In the genomic region with DNA sequence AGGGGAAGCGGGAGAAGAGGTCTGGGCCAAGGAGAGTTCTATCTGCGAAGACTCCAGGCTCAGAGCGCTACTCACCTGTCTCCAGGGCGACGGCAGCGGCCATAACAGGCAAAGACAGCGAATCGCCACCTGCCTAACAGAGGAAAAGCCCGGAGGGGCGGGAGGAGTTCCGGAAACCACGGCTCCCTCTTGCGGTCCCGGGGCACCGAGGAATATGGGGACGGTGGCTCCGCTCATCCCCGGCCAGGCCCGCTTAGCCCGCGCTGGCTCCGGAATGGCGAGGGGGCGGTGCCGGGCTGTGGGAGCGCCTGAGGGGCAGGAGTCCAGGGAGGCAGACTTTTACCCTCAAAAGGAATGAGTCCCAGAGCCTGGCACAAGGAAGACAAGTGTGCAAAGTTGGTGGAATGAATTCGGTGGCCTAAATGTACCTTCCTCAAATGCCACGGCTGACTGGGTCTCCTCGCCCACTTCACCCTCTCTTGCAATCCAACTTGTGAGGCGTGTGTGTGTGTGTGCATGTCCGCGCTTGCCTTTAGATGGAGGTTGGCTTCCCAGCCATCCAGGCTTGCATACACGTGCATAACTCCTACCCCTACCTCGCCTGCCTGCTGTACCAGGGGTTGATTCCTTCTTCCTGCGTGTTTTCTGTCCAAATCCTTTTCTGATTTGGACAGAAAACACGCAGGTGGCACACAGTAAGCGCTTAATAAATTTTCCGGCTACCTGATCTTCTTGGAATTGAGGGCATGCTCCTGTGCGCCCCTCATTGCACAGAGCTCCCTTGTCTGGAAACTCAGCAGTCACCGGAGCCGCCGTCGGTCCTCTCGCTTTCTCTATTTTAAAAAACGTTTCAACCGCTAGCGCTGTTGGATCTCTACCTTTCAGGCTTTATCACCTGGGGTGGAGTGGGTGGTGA, we compare ENCODE assay signal across 9 cellular contexts. TPM values are rescaled to one million over a fixed set of nuclear protein-coding genes. Genes with fewer than 3 reads are reported as not detected.
DNase-seq lines count a peak whose midpoint lies in the region; ATAC-seq, FAIRE-seq and TF ChIP-seq lines count a peak whose summit lies in the region.
"Had no signal": no experiment of that assay in that cellular context is flagged by ENCODE, and none has a peak within 500 bp of the region (broad histone marks: within the 10 kb centered on the region; RNA-seq: fewer than 3 reads in every experiment).

No MANE protein-coding gene starts in this region.

- H3K79me2 ChIP-seq in H9 (ENCODE audit: insufficient read depth, low read length): no peaks in the 10 kb centered on the region; the same call in 1 of the 2 replicates
- H3K79me2 ChIP-seq in endothelial cell of umbilical vein (ENCODE audit: control insufficient read depth, insufficient read depth, low read length): peaks cover 10% of the 10 kb centered on the region

- no peak overlapping the region for H2AFZ ChIP-seq in H9 (ENCODE audit: low read length)
- H2AFZ ChIP-seq in endothelial cell of umbilical vein (ENCODE audit: low read depth, low read length): no peak overlapping the region

- H3K36me3 ChIP-seq in endothelial cell of umbilical vein (ENCODE audit: control insufficient read depth in 2 of 2, extremely low read depth in 1 of 2, insufficient read depth in 2 of 2, low read length in 2 of 2) (no peaks in the 10 kb centered on the region), Caco-2 (ENCODE audit: control insufficient read depth, insufficient read depth, low read length) (no peaks in the 10 kb centered on the region), HAP-1 (replicated peaks) (no peaks in the 10 kb centered on the region)

- no peak for FAIRE-seq in endothelial cell of umbilical vein (lab: Jason Lieb, UNC)

- CTCF ChIA-PET in endothelial cell of umbilical vein (lab: Charles Lee) (no interaction called here), Caco-2 (lab: Charles Lee) (no interaction called here)

- no peak overlapping the region for H2BK15ac ChIP-seq in H9 (ENCODE audit: low read depth, low read length)

- TF ChIP-seq CTCF in H9 (conservative IDR thresholded peaks at IDR 0.05) (no peak), endothelial cell of umbilical vein (IDR thresholded peaks at IDR 0.05; ENCODE audit: extremely low read depth in 1 of 2, insufficient read depth in 1 of 2, low read depth in 1 of 2, low read length in 2 of 2) (no peak), osteocyte (IDR thresholded peaks at IDR 0.05) (no peak), Caco-2 (IDR thresholded peaks at IDR 0.05; ENCODE audit: insufficient read depth in 1 of 2, low read depth in 1 of 2, low read length in 1 of 2, severe bottlenecking in 1 of 2, unreplicated experiment in 1 of 2) (no peak)

- H3K27me3 ChIP-seq in H9 (ENCODE audit: insufficient read depth, low read length) (peaks cover 16% of the 10 kb centered on the region; the same call in 1 of the 2 replicates), endothelial cell of umbilical vein (ENCODE audit: control insufficient read depth in 2 of 2, insufficient read depth in 2 of 2, low read length in 2 of 2) (peaks cover 39 to 49% of the 10 kb centered on the region in 2 experiments), Caco-2 (replicated peaks; ENCODE audit: control insufficient read depth, insufficient read depth, low read length) (no peaks in the 10 kb centered on the region), HAP-1 (ENCODE audit: low read depth) (peaks cover 4% of the 10 kb centered on the region; the same call in 1 of the 2 replicates)

- no peak overlapping the region for H3T11ph ChIP-seq in H9 (ENCODE audit: low read length)

- no peak overlapping the region for H4K91ac ChIP-seq in H9 (ENCODE audit: insufficient read length, low read depth, low read length)

- no peak overlapping the region for H2BK120ac ChIP-seq in H9 (ENCODE audit: low read depth, low read length, poor library complexity, severe bottlenecking)

- H3K36me3 Mint-ChIP-seq in H9 (ENCODE audit: insufficient read depth in 1 of 3, low read depth in 3 of 3): peaks cover 1 to 2% (median 1%) of the 10 kb centered on the region in 3 experiments; a peak in 4 of 7 replicates
- peaks cover 8% of the 10 kb centered on the region for H3K36me3 Mint-ChIP-seq in osteocyte (ENCODE audit: unreplicated experiment)
- H3K36me3 Mint-ChIP-seq in Caco-2 (ENCODE audit: insufficient read depth, unreplicated experiment): peaks cover 8% of the 10 kb centered on the region

- dilution Hi-C loops in endothelial cell of umbilical vein (cut with MboI; ENCODE audit: extremely low pct_ligation_motif_present, low sequenced_read_pairs): no loop called here

- H3K4ac ChIP-seq in H9 (ENCODE audit: low read depth, low read length): no peak overlapping the region

- DNase-seq in H9 (peak; percentile 84), NCI-H526 (lab: John Stamatoyannopoulos, UW) (peak; percentile 54 to 86), endothelial cell of umbilical vein (ENCODE audit: low read depth, low spot score) (no peak), osteocyte (ENCODE audit: extremely low spot score, unreplicated experiment) (peak; percentile 73), Caco-2 (no peak), HAP-1 (ENCODE audit: low spot score in 2 of 2) (no peak)

- H3K9me3 Mint-ChIP-seq in H9 (no peaks in the 10 kb centered on the region; a peak in 2 of 5 replicates), osteocyte (ENCODE audit: unreplicated experiment) (peaks cover 4% of the 10 kb centered on the region), Caco-2 (ENCODE audit: unreplicated experiment) (no peaks in the 10 kb centered on the region)

- no TSS peak for BruUV-seq in endothelial cell of umbilical vein (replicated peaks; lab: Mats Ljungman, UMichigan)
- no TSS peak for BruUV-seq in Caco-2 (replicated peaks; lab: Mats Ljungman, UMichigan)

- no peaks in the 10 kb centered on the region for H3K9me1 ChIP-seq in endothelial cell of umbilical vein (replicated peaks; ENCODE audit: control insufficient read depth, extremely low read depth, insufficient read depth, low read length)

- H3K4me3 Mint-ChIP-seq in H9 (peak overlapping the region; percentile 69 to 83), osteocyte (ENCODE audit: unreplicated experiment) (peak overlapping the region; percentile 57), Caco-2 (ENCODE audit: unreplicated experiment) (no peak overlapping the region)

- intact Hi-C loops in endothelial cell of umbilical vein (cut with micrococcal nuclease) (loop anchor here (5.0 kb wide), 1 partner anchor 357 kb away; the partner anchor contains the start of gene RNASEK), Caco-2 (cut with micrococcal nuclease; ENCODE audit: unreplicated experiment) (no loop called here)

- no peak overlapping the region for H2BK12ac ChIP-seq in H9 (ENCODE audit: insufficient read length, low read depth, low read length)

- no peaks in the 10 kb centered on the region for H3K79me1 ChIP-seq in H9 (ENCODE audit: insufficient read depth, low read depth, low read length, poor library complexity, severe bottlenecking)

- H3K9ac ChIP-seq in H9 (ENCODE audit: extremely low read depth, insufficient read length, low read length) (no peak overlapping the region), endothelial cell of umbilical vein (replicated peaks; ENCODE audit: extremely low read depth, insufficient read depth, low read length) (no peak overlapping the region)

- POLR2A ChIA-PET in endothelial cell of umbilical vein (lab: Charles Lee) (no interaction called here), Caco-2 (lab: Charles Lee) (no interaction called here)

- H4K20me1 ChIP-seq in H9 (ENCODE audit: control insufficient read depth, insufficient read depth, insufficient read length) (no peaks in the 10 kb centered on the region), endothelial cell of umbilical vein (replicated peaks; ENCODE audit: control insufficient read depth, extremely low read depth, insufficient read depth, low read length) (no peaks in the 10 kb centered on the region)

- no peak overlapping the region for H4K8ac ChIP-seq in H9 (replicated peaks; ENCODE audit: insufficient read length, low read depth, low read length)

- TF ChIP-seq POLR2A in endothelial cell of umbilical vein (IDR thresholded peaks at IDR 0.05; ENCODE audit: low read depth, low read length): no peak

- peaks cover 72% of the 10 kb centered on the region for H3K27me3 Mint-ChIP-seq in H9 (ENCODE audit: low read depth)
- peaks cover 44% of the 10 kb centered on the region for H3K27me3 Mint-ChIP-seq in osteocyte (ENCODE audit: unreplicated experiment)
- H3K27me3 Mint-ChIP-seq in Caco-2 (ENCODE audit: insufficient read depth, unreplicated experiment): no peaks in the 10 kb centered on the region

- H3K56ac ChIP-seq in H9 (ENCODE audit: insufficient read length, low read depth, low read length): no peak overlapping the region

- H3K9me3 ChIP-seq in H9 (ENCODE audit: control insufficient read depth, low read depth, low read length) (no peaks in the 10 kb centered on the region), endothelial cell of umbilical vein (replicated peaks; ENCODE audit: control insufficient read depth, insufficient read depth, low read length) (no peaks in the 10 kb centered on the region), Caco-2 (no peaks in the 10 kb centered on the region), HAP-1 (no peaks in the 10 kb centered on the region)

- no CpG with 5 or more reads among the region's 47 CpGs for WGBS in H9 (ENCODE audit: extremely low coverage, insufficient read length, low lambda C conversion rate)

- in situ Hi-C loops in HAP-1 (cut with MboI; ENCODE audit: low sequenced_read_pairs): loop anchor here (25.0 kb wide), 1 partner anchor 507 kb away; no protein-coding TSS in a partner anchor

- H3K27ac ChIP-seq in H9 (ENCODE audit: insufficient read length, low read depth, low read length): no peak overlapping the region
- no peak overlapping the region for H3K27ac ChIP-seq in endothelial cell of umbilical vein (ENCODE audit: insufficient read depth, low read depth, low read length)

- H3K4me1 Mint-ChIP-seq in H9 (peaks cover 38 to 42% of the 10 kb centered on the region in 2 experiments), osteocyte (ENCODE audit: unreplicated experiment) (peaks cover 38% of the 10 kb centered on the region), Caco-2 (ENCODE audit: low read depth, unreplicated experiment) (peaks cover 10% of the 10 kb centered on the region)

- H2AK5ac ChIP-seq in H9 (ENCODE audit: insufficient read length, low read length): no peak overlapping the region

- H3K27ac Mint-ChIP-seq in H9 (no peak overlapping the region), osteocyte (ENCODE audit: unreplicated experiment) (no peak overlapping the region), Caco-2 (ENCODE audit: unreplicated experiment) (no peak overlapping the region)

- H3K18ac ChIP-seq in H9 (ENCODE audit: insufficient read length, low read depth, low read length): no peak overlapping the region

- H3K23ac ChIP-seq in H9 (ENCODE audit: insufficient read length, low read depth, low read length): no peak overlapping the region

- H3K4me1 ChIP-seq in H9 (ENCODE audit: insufficient read depth, low read length): peaks cover 4% of the 10 kb centered on the region
- peaks cover 8% of the 10 kb centered on the region for H3K4me1 ChIP-seq in endothelial cell of umbilical vein (ENCODE audit: control insufficient read depth, extremely low read depth, insufficient read depth, low read length)
- no peaks in the 10 kb centered on the region; the same call in 1 of the 2 replicates for H3K4me1 ChIP-seq in Caco-2
- H3K4me1 ChIP-seq in HAP-1: peaks cover 10% of the 10 kb centered on the region

- no peak overlapping the region for H2BK5ac ChIP-seq in H9 (ENCODE audit: insufficient read length, low read length)

- no peak overlapping the region for H3K14ac ChIP-seq in H9 (ENCODE audit: insufficient read depth, low read length)

- no peak overlapping the region for H3K4me3 ChIP-seq in endothelial cell of umbilical vein (replicated peaks in 1 of 3; ENCODE audit: insufficient read depth in 1 of 3, low read depth in 1 of 3, low read length in 3 of 3)
- H3K4me3 ChIP-seq in Caco-2 (ENCODE audit: low read depth, low read length): no peak overlapping the region
- H3K4me3 ChIP-seq in HAP-1: no peak overlapping the region

- H4K5ac ChIP-seq in H9 (ENCODE audit: insufficient read length, low read depth, low read length): no peak overlapping the region

- H3K23me2 ChIP-seq in H9 (ENCODE audit: insufficient read length, low read depth, low read length, poor library complexity, severe bottlenecking): peaks cover 14% of the 10 kb centered on the region

- ATAC-seq in GM18511 (IDR thresholded peaks at IDR 0.05; ENCODE audit: unreplicated experiment): no peak
- ATAC-seq in HG02973 (IDR thresholded peaks at IDR 0.05; ENCODE audit: unreplicated experiment): no peak

- H3K4me2 ChIP-seq in H9 (ENCODE audit: insufficient read depth, insufficient read length, low read length) (peak overlapping the region; percentile 81), endothelial cell of umbilical vein (ENCODE audit: insufficient read depth, low read length) (no peak overlapping the region)

- no peak overlapping the region for H2BK20ac ChIP-seq in H9 (ENCODE audit: low read depth, low read length, poor library complexity, severe bottlenecking)

RNA-seq across cellular contexts. Expression of gene C17orf100, which starts 3.5 kb away (rescaled TPM):
- total RNA-seq in H9 (2021) (0.70 and 1.1 TPM in 2 replicates), endothelial cell of umbilical vein (1.4 and 1.6 TPM in 2 replicates), osteocyte (3.1 and 3.2 TPM in 2 replicates), Caco-2 (2022) (3.1 and 3.4 TPM in 2 replicates)
- 0.99 and 1.6 TPM in 2 replicates for polyA plus RNA-seq in endothelial cell of umbilical vein
- 0.68 and 1.3 TPM in 2 replicates for polyA plus RNA-seq in endothelial cell of umbilical vein (2011; cell fraction: cytosol; rRNA removed)
- polyA plus RNA-seq in endothelial cell of umbilical vein (2011; cell fraction: nucleus; rRNA removed): 0.74 and 0.88 TPM in 2 replicates
- 0.98 and 1.8 TPM in 2 replicates for polyA plus RNA-seq in endothelial cell of umbilical vein (2012)
- 0.49 and 0.80 TPM in 2 replicates for polyA minus RNA-seq in endothelial cell of umbilical vein
- polyA minus RNA-seq in endothelial cell of umbilical vein (2011; cell fraction: cytosol; rRNA and poly(A)+ RNA removed): not detected
- polyA minus RNA-seq in endothelial cell of umbilical vein (2011; cell fraction: nucleus; rRNA and poly(A)+ RNA removed): 0.58 and 1.0 TPM in 2 replicates

RNA-seq across cellular contexts. Expression of gene MED31, which starts 3.7 kb away (rescaled TPM):
- total RNA-seq in H9 (2021) (9.1 and 11.8 TPM in 2 replicates), endothelial cell of umbilical vein (28.0 and 29.4 TPM in 2 replicates), osteocyte (13.4 and 17.4 TPM in 2 replicates), Caco-2 (2022) (9.5 and 10.2 TPM in 2 replicates)
- 13.7 and 15.5 TPM in 2 replicates for polyA plus RNA-seq in endothelial cell of umbilical vein
- polyA plus RNA-seq in endothelial cell of umbilical vein (2011; cell fraction: cytosol; rRNA removed): 20.9 and 22.3 TPM in 2 replicates
- polyA plus RNA-seq in endothelial cell of umbilical vein (2011; cell fraction: nucleus; rRNA removed): 11.6 and 12.5 TPM in 2 replicates
- polyA plus RNA-seq in endothelial cell of umbilical vein (2012): 19.4 and 26.0 TPM in 2 replicates
- polyA minus RNA-seq in endothelial cell of umbilical vein: 6.0 and 9.9 TPM in 2 replicates
- polyA minus RNA-seq in endothelial cell of umbilical vein (2011; cell fraction: cytosol; rRNA and poly(A)+ RNA removed): 5.8 TPM
- polyA minus RNA-seq in endothelial cell of umbilical vein (2011; cell fraction: nucleus; rRNA and poly(A)+ RNA removed): 16.3 and 24.4 TPM in 2 replicates

RNA-seq across cellular contexts. Expression of gene TXNDC17, which starts 14.2 kb away (rescaled TPM):
- total RNA-seq in H9 (2021) (170 and 188 TPM in 2 replicates), endothelial cell of umbilical vein (101 and 103 TPM in 2 replicates), osteocyte (49.1 and 53.5 TPM in 2 replicates), Caco-2 (2022) (59.1 and 68.6 TPM in 2 replicates)
- polyA plus RNA-seq in endothelial cell of umbilical vein: 220 and 297 TPM in 2 replicates
- polyA plus RNA-seq in endothelial cell of umbilical vein (2011; cell fraction: cytosol; rRNA removed): 376 and 452 TPM in 2 replicates
- 95.2 and 117 TPM in 2 replicates for polyA plus RNA-seq in endothelial cell of umbilical vein (2011; cell fraction: nucleus; rRNA removed)
- polyA plus RNA-seq in endothelial cell of umbilical vein (2012): 251 and 331 TPM in 2 replicates
- 27.2 and 46.9 TPM in 2 replicates for polyA minus RNA-seq in endothelial cell of umbilical vein
- polyA minus RNA-seq in endothelial cell of umbilical vein (2011; cell fraction: cytosol; rRNA and poly(A)+ RNA removed): 57.1 TPM
- 7.5 and 13.0 TPM in 2 replicates for polyA minus RNA-seq in endothelial cell of umbilical vein (2011; cell fraction: nucleus; rRNA and poly(A)+ RNA removed)

RNA-seq across cellular contexts. Expression of gene KIAA0753, which starts 14.6 kb away (rescaled TPM):
- total RNA-seq in H9 (2021): 37.2 and 37.4 TPM in 2 replicates
- total RNA-seq in endothelial cell of umbilical vein: 20.1 and 23.9 TPM in 2 replicates
- 3.7 and 5.3 TPM in 2 replicates for polyA plus RNA-seq in endothelial cell of umbilical vein
- polyA plus RNA-seq in endothelial cell of umbilical vein (2011; cell fraction: cytosol; rRNA removed): 5.6 and 6.3 TPM in 2 replicates
- polyA plus RNA-seq in endothelial cell of umbilical vein (2011; cell fraction: nucleus; rRNA removed): 36.4 and 36.7 TPM in 2 replicates
- polyA plus RNA-seq in endothelial cell of umbilical vein (2012): 15.5 and 16.5 TPM in 2 replicates
- polyA minus RNA-seq in endothelial cell of umbilical vein: 8.6 and 14.6 TPM in 2 replicates
- 6.1 TPM for polyA minus RNA-seq in endothelial cell of umbilical vein (2011; cell fraction: cytosol; rRNA and poly(A)+ RNA removed)
- polyA minus RNA-seq in endothelial cell of umbilical vein (2011; cell fraction: nucleus; rRNA and poly(A)+ RNA removed): 16.4 and 31.4 TPM in 2 replicates
- total RNA-seq in osteocyte: 21.2 and 24.0 TPM in 2 replicates
- total RNA-seq in Caco-2 (2022): 7.7 and 9.8 TPM in 2 replicates

RNA-seq across cellular contexts. Expression of gene SLC13A5, which starts 58.1 kb away (rescaled TPM):
- total RNA-seq in H9 (2021) (1.4 and 1.6 TPM in 2 replicates), endothelial cell of umbilical vein (not detected in 2 replicates), osteocyte (not detected in 2 replicates), Caco-2 (2022) (0.11 TPM in 1 of 2 replicates, not detected in the other)
- 0.03 TPM in 2 replicates for polyA plus RNA-seq in endothelial cell of umbilical vein
- not detected in 2 replicates for polyA plus RNA-seq in endothelial cell of umbilical vein (2011; cell fraction: cytosol; rRNA removed)
- polyA plus RNA-seq in endothelial cell of umbilical vein (2011; cell fraction: nucleus; rRNA removed): not detected in 2 replicates
- polyA plus RNA-seq in endothelial cell of umbilical vein (2012): not detected in 2 replicates
- 0.15 TPM in 1 of 2 replicates, not detected in the other for polyA minus RNA-seq in endothelial cell of umbilical vein
- not detected for polyA minus RNA-seq in endothelial cell of umbilical vein (2011; cell fraction: cytosol; rRNA and poly(A)+ RNA removed)
- polyA minus RNA-seq in endothelial cell of umbilical vein (2011; cell fraction: nucleus; rRNA and poly(A)+ RNA removed): not detected in 2 replicates
- total RNA-seq: glomerular endothelial cell had no signal

Comparison
In these comparisons a context has a peak if more than half of its experiments do, and no peak if none do; other contexts are left out.
1. DNase-seq: peak in H9 (single experiment), NCI-H526 (2 of 2) and osteocyte (single experiment); none in endothelial cell of umbilical vein (single experiment), Caco-2 (0 of 2) and HAP-1 (0 of 2).